Comparison of ENCODE assay signal across 1 cellular context in the genomic region with DNA sequence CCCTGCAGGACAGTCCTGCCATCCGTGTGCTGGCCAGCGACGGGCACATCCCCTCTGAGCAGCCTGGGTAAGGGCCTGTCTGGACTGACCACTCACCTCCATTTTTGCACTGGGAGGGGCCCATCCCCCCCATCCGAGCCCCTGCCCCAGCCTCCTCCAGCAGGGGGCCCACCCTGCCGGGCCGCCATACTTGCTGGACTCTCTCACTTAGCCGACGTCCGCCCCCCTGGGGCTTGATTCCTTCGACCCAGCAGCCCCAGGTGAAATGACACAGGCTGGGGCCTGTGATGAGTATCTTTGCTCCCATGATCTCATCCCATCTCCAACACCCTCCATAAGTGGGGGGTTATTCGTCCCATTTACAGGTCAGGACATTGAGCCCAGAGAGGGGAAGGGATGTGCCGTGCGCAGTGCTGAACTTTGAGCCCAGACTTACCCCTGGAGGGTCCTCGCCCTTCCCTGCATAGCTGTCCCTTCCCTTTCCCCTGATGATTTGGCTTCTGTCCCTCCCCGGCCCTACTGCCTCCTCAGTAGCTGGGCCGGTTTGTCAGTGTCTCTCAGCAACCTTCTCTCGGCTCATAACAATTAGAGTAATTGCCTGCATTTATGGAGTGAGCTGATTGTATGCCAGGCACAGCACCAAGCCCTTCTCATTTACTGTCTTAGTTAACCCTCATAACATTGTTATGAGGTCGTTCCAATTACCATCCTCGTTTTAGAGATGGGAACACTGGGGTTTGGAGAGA.
A peak's percentile ranks its signal among the peaks of the same experiment; 100 is the strongest.
TF ChIP-seq lines count a peak whose summit lies in the region.

No MANE protein-coding gene starts in this region.

TF ChIP-seq in HEK293, 187 proteins besides CTCF, POLR2A, EP300 and RAD21 (continued from another document):
- TF ChIP-seq, protein P1, sequence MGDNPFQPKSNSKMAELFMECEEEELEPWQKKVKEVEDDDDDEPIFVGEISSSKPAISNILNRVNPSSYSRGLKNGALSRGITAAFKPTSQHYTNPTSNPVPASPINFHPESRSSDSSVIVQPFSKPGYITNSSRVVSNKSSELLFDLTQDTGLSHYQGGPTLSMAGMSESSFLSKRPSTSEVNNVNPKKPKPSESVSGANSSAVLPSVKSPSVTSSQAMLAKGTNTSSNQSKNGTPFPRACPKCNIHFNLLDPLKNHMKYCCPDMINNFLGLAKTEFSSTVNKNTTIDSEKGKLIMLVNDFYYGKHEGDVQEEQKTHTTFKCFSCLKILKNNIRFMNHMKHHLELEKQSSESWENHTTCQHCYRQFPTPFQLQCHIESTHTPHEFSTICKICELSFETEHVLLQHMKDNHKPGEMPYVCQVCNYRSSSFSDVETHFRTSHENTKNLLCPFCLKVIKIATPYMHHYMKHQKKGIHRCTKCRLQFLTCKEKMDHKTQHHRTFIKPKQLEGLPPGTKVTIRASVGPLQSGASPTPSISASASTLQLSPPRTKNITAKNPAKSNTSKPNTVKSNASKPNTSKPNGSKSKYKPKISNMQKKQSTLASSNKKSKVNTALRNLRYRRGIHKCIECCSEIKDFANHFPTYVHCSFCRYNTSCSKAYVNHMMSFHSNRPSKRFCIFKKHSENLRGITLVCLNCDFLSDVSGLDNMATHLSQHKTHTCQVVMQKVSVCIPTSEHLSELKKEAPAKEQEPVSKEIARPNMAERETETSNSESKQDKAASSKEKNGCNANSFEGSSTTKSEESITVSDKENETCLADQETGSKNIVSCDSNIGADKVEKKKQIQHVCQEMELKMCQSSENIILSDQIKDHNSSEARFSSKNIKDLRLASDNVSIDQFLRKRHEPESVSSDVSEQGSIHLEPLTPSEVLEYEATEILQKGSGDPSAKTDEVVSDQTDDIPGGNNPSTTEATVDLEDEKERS (tag by site-specific recombination; IDR thresholded peaks at IDR 0.05) = no peak
- no peak for TF ChIP-seq ZFHX2 (tag by site-specific recombination; conservative IDR thresholded peaks at IDR 0.05)
- no peak for TF ChIP-seq KLF1 (tag by site-specific recombination; IDR thresholded peaks at IDR 0.05)
- no peak for TF ChIP-seq SETDB1 (IDR thresholded peaks at IDR 0.05; ENCODE audit: insufficient read length, low read length)
- no peak for TF ChIP-seq ZNF16 (tag by site-specific recombination; IDR thresholded peaks at IDR 0.05; ENCODE audit: low read depth)
- TF ChIP-seq, protein P2, sequence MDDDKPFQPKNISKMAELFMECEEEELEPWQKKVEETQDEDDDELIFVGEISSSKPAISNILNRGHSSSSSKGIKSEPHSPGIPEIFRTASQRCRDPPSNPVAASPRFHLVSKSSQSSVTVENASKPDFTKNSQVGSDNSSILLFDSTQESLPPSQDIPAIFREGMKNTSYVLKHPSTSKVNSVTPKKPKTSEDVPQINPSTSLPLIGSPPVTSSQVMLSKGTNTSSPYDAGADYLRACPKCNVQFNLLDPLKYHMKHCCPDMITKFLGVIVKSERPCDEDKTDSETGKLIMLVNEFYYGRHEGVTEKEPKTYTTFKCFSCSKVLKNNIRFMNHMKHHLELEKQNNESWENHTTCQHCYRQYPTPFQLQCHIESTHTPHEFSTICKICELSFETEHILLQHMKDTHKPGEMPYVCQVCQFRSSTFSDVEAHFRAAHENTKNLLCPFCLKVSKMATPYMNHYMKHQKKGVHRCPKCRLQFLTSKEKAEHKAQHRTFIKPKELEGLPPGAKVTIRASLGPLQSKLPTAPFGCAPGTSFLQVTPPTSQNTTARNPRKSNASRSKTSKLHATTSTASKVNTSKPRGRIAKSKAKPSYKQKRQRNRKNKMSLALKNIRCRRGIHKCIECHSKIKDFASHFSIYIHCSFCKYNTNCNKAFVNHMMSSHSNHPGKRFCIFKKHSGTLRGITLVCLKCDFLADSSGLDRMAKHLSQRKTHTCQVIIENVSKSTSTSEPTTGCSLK (tag by site-specific recombination; IDR thresholded peaks at IDR 0.05) = no peak
- no peak for TF ChIP-seq ZNF175 (tag by site-specific recombination; IDR thresholded peaks at IDR 0.05)
- no peak for TF ChIP-seq ZSCAN16 (tag by site-specific recombination; IDR thresholded peaks at IDR 0.05)
- TF ChIP-seq ZEB2 (tag by site-specific recombination; IDR thresholded peaks at IDR 0.05) = peak; percentile 63
- peak; percentile 100 for TF ChIP-seq OSR2 (tag by site-specific recombination; IDR thresholded peaks at IDR 0.05)
- no peak for TF ChIP-seq ZXDB (tag by site-specific recombination; IDR thresholded peaks at IDR 0.05)
- no peak for TF ChIP-seq ZNF792 (tag by site-specific recombination; IDR thresholded peaks at IDR 0.05)
- TF ChIP-seq, protein P3, sequence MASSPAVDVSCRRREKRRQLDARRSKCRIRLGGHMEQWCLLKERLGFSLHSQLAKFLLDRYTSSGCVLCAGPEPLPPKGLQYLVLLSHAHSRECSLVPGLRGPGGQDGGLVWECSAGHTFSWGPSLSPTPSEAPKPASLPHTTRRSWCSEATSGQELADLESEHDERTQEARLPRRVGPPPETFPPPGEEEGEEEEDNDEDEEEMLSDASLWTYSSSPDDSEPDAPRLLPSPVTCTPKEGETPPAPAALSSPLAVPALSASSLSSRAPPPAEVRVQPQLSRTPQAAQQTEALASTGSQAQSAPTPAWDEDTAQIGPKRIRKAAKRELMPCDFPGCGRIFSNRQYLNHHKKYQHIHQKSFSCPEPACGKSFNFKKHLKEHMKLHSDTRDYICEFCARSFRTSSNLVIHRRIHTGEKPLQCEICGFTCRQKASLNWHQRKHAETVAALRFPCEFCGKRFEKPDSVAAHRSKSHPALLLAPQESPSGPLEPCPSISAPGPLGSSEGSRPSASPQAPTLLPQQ (tag by site-specific recombination; IDR thresholded peaks at IDR 0.05) = peak; percentile 36; the same call in 1 of the 2 replicates
- no peak for TF ChIP-seq OVOL3 (tag by site-specific recombination; IDR thresholded peaks at IDR 0.05)
- TF ChIP-seq ZNF654 (tag by site-specific recombination; IDR thresholded peaks at IDR 0.05; ENCODE audit: low read depth) = no peak
- TF ChIP-seq, protein P4, sequence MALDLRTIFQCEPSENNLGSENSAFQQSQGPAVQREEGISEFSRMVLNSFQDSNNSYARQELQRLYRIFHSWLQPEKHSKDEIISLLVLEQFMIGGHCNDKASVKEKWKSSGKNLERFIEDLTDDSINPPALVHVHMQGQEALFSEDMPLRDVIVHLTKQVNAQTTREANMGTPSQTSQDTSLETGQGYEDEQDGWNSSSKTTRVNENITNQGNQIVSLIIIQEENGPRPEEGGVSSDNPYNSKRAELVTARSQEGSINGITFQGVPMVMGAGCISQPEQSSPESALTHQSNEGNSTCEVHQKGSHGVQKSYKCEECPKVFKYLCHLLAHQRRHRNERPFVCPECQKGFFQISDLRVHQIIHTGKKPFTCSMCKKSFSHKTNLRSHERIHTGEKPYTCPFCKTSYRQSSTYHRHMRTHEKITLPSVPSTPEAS (tag by site-specific recombination; IDR thresholded peaks at IDR 0.05) = no peak
- TF ChIP-seq KLF16 (tag by site-specific recombination; IDR thresholded peaks at IDR 0.05) = no peak
- no peak for TF ChIP-seq ZBTB1 (tag by site-specific recombination; IDR thresholded peaks at IDR 0.05)
- no peak for TF ChIP-seq ZNF426 (tag by site-specific recombination; IDR thresholded peaks at IDR 0.05)
- no peak for TF ChIP-seq IKZF3 (tag by site-specific recombination; IDR thresholded peaks at IDR 0.05)
- no peak for TF ChIP-seq SALL2 (tag by site-specific recombination; IDR thresholded peaks at IDR 0.05; ENCODE audit: borderline replicate concordance)
- TF ChIP-seq, protein P5, sequence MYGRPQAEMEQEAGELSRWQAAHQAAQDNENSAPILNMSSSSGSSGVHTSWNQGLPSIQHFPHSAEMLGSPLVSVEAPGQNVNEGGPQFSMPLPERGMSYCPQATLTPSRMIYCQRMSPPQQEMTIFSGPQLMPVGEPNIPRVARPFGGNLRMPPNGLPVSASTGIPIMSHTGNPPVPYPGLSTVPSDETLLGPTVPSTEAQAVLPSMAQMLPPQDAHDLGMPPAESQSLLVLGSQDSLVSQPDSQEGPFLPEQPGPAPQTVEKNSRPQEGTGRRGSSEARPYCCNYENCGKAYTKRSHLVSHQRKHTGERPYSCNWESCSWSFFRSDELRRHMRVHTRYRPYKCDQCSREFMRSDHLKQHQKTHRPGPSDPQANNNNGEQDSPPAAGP (tag by site-specific recombination; IDR thresholded peaks at IDR 0.05) = peak; percentile 32; the same call in 1 of the 2 replicates
- TF ChIP-seq, protein P6, sequence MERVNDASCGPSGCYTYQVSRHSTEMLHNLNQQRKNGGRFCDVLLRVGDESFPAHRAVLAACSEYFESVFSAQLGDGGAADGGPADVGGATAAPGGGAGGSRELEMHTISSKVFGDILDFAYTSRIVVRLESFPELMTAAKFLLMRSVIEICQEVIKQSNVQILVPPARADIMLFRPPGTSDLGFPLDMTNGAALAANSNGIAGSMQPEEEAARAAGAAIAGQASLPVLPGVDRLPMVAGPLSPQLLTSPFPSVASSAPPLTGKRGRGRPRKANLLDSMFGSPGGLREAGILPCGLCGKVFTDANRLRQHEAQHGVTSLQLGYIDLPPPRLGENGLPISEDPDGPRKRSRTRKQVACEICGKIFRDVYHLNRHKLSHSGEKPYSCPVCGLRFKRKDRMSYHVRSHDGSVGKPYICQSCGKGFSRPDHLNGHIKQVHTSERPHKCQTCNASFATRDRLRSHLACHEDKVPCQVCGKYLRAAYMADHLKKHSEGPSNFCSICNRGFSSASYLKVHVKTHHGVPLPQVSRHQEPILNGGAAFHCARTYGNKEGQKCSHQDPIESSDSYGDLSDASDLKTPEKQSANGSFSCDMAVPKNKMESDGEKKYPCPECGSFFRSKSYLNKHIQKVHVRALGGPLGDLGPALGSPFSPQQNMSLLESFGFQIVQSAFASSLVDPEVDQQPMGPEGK (tag by site-specific recombination; IDR thresholded peaks at IDR 0.05) = peak; percentile 52
- TF ChIP-seq ZNF184 (tag by site-specific recombination; IDR thresholded peaks at IDR 0.05) = no peak
- no peak for TF ChIP-seq ZNF585B (tag by site-specific recombination; IDR thresholded peaks at IDR 0.05)
- peak; percentile 80 for TF ChIP-seq ZBTB17 (tag by site-specific recombination; IDR thresholded peaks at IDR 0.05)
- peak; percentile 80 for TF ChIP-seq SP7 (tag by site-specific recombination; IDR thresholded peaks at IDR 0.05)
